Comparison of ENCODE assay signal across 20 cellular contexts in genomic region chr1:157140068-157140588, GRCh38. TPM values are rescaled to one million over a fixed set of nuclear protein-coding genes. Genes with fewer than 3 reads are reported as not detected.
DNase-seq lines count a peak whose midpoint lies in the region; ATAC-seq lines count a peak whose summit lies in the region.
"Had no signal": no experiment of that assay in that cellular context is flagged by ENCODE, and none has a peak within 500 bp of the region (broad histone marks: within the 10 kb centered on the region; RNA-seq: fewer than 3 reads in every experiment).

No MANE protein-coding gene starts in this region.

- no peak overlapping the region for H3K27ac ChIP-seq in mesenchymal stem cell (ENCODE audit: low read length, poor library complexity, severe bottlenecking)
- H3K27ac ChIP-seq in effector memory CD4-positive, alpha-beta T cell (ENCODE audit: insufficient read depth, low read length, poor library complexity, severe bottlenecking): no peak overlapping the region
- H3K27ac ChIP-seq: right atrium auricular region had no signal

- peaks cover 14 to 17% of the 10 kb centered on the region in 2 donors for H3K36me3 Mint-ChIP-seq in activated T-cell treated with anti-CD3 and anti-CD28 coated beads, Interleukin-2, amount 50 U/mL, for 72 hours (ENCODE audit: insufficient read depth in 2 of 2)

- H2BK120ac ChIP-seq in mesenchymal stem cell (ENCODE audit: low read depth, low read length): no peak overlapping the region

- H2BK15ac ChIP-seq in mesenchymal stem cell (ENCODE audit: low read depth, poor library complexity, severe bottlenecking): no peak overlapping the region

- H3K4me3 ChIP-seq in mesenchymal stem cell (ENCODE audit: insufficient read depth in 1 of 2, low read depth in 1 of 2, low read length in 2 of 2): no peak overlapping the region
- H3K4me3 ChIP-seq in effector memory CD4-positive, alpha-beta T cell (ENCODE audit: insufficient read depth, low read depth, low read length, poor library complexity, severe bottlenecking): no peak overlapping the region
- H3K4me3 ChIP-seq: HAP-1, left lung, right atrium auricular region had no signal

- H2BK12ac ChIP-seq in mesenchymal stem cell (ENCODE audit: low read length in 2 of 2): no peak overlapping the region

- no peaks in the 10 kb centered on the region for H3K9me3 ChIP-seq in mesenchymal stem cell (ENCODE audit: control insufficient read depth, low read length)
- H3K9me3 ChIP-seq in effector memory CD4-positive, alpha-beta T cell (ENCODE audit: control insufficient read depth, low read length): no peaks in the 10 kb centered on the region
- H3K9me3 ChIP-seq: HAP-1, left lung, right atrium auricular region had no signal

- no peak overlapping the region for H3K4ac ChIP-seq in mesenchymal stem cell (ENCODE audit: low read depth in 1 of 2, low read length in 2 of 2)

- H3K18ac ChIP-seq in mesenchymal stem cell (ENCODE audit: low read depth in 1 of 2, low read length in 2 of 2): no peak overlapping the region

- H2BK5ac ChIP-seq in mesenchymal stem cell (ENCODE audit: low read depth, low read length, poor library complexity, severe bottlenecking): no peak overlapping the region

- no peak overlapping the region for H2AK5ac ChIP-seq in mesenchymal stem cell (ENCODE audit: low read length, severe bottlenecking)

- H3K27me3 ChIP-seq in mesenchymal stem cell (ENCODE audit: control insufficient read depth in 1 of 2, insufficient read depth in 1 of 2, low read length in 2 of 2): no peaks in the 10 kb centered on the region
- H3K27me3 ChIP-seq in effector memory CD4-positive, alpha-beta T cell (replicated peaks; ENCODE audit: control insufficient read depth, insufficient read depth, low read length, poor library complexity, severe bottlenecking): no peaks in the 10 kb centered on the region
- H3K27me3 ChIP-seq: left lung, right atrium auricular region had no signal

- whole genome bisulfite sequencing in mesenchymal stem cell: 77% methylated on average over 2 of the region's 2 CpGs

- no peaks in the 10 kb centered on the region for H3K9me3 Mint-ChIP-seq in activated T-cell treated with anti-CD3 and anti-CD28 coated beads, Interleukin-2, amount 50 U/mL, for 72 hours
- H3K9me3 Mint-ChIP-seq: activated CD4-positive, alpha-beta T cell treated with anti-CD3 and anti-CD28 coated beads, Interleukin-2, amount 10 ng/mL, durations not matched to agents 7 days and 5 days; activated naive CD8-positive, alpha-beta T cell treated with anti-CD3 and anti-CD28 coated beads, Interleukin-2, amount 10 ng/mL, durations not matched to agents 7 days and 5 days had no signal

- H3K9ac ChIP-seq in mesenchymal stem cell (ENCODE audit: low read length): peak overlapping the region; percentile 96

- DNase-seq in stimulated activated CD4-positive, alpha-beta T cell treated with anti-CD3 and anti-CD28 coated beads, Interleukin-1b, Interleukin-23, amount 100 ng/mL, for 48 hours: peak; percentile 33
- no peak for DNase-seq in stimulated activated CD4-positive, alpha-beta T cell treated with anti-CD3 and anti-CD28 coated beads, Interleukin-4, amount 100 ng/mL, for 1 hour
- peak; percentile 47 to 54 for DNase-seq in activated T-cell treated with anti-CD3 and anti-CD28 coated beads, Interleukin-2, amount 50 U/mL, for 72 hours
- no peak for DNase-seq in mesenchymal stem cell
- DNase-seq in effector memory CD4-positive, alpha-beta T cell: no peak
- DNase-seq: activated CD4-positive, alpha-beta T cell treated with anti-CD3 and anti-CD28 coated beads, Interleukin-2, amount 10 ng/mL, durations not matched to agents 7 days and 5 days; activated naive CD8-positive, alpha-beta T cell treated with anti-CD3 and anti-CD28 coated beads, Interleukin-2, amount 10 ng/mL, durations not matched to agents 7 days and 5 days; left lung; MV-4-11; NCI-H2081 treated with DMSO at 0.1 percent for 48 hours; NCI-H774 had no signal

- H4K8ac ChIP-seq in mesenchymal stem cell (ENCODE audit: low read length): no peak overlapping the region

- peak; percentile 61 to 65 for ATAC-seq in activated T-cell treated with anti-CD3 and anti-CD28 coated beads, Interleukin-2, amount 50 U/mL, for 72 hours (replicated peaks in 1 of 2)
- ATAC-seq in GM19351 (IDR thresholded peaks at IDR 0.05; ENCODE audit: unreplicated experiment): no peak
- ATAC-seq in GM21528 (IDR thresholded peaks at IDR 0.05; ENCODE audit: low FRiP score, unreplicated experiment): no peak
- no peak for ATAC-seq in GM18517 (IDR thresholded peaks at IDR 0.05; ENCODE audit: unreplicated experiment)
- ATAC-seq: left lung had no signal

- no peak overlapping the region for H3K23ac ChIP-seq in mesenchymal stem cell (ENCODE audit: low read length in 2 of 2)

- H3K27me3 Mint-ChIP-seq in activated T-cell treated with anti-CD3 and anti-CD28 coated beads, Interleukin-2, amount 50 U/mL, for 72 hours (ENCODE audit: low read depth): no peaks in the 10 kb centered on the region

- H3K4me2 ChIP-seq in mesenchymal stem cell (ENCODE audit: low read length, poor library complexity, severe bottlenecking): no peak overlapping the region

- H3K14ac ChIP-seq in mesenchymal stem cell (ENCODE audit: low read length in 2 of 2): no peak overlapping the region

- H4K91ac ChIP-seq in mesenchymal stem cell (ENCODE audit: low read length): no peak overlapping the region

- no peak overlapping the region for H2AFZ ChIP-seq in mesenchymal stem cell (ENCODE audit: low read depth, low read length)

- H3K79me1 ChIP-seq in mesenchymal stem cell (replicated peaks; ENCODE audit: low read length, poor library complexity, severe bottlenecking): no peaks in the 10 kb centered on the region

- H3K4me1 ChIP-seq in mesenchymal stem cell (ENCODE audit: control insufficient read depth, insufficient read depth, low read depth, low read length): peaks cover 2% of the 10 kb centered on the region
- peaks cover 26% of the 10 kb centered on the region for H3K4me1 ChIP-seq in effector memory CD4-positive, alpha-beta T cell (ENCODE audit: control insufficient read depth, insufficient read depth, low read length, poor library complexity, severe bottlenecking)

- H3K4me3 Mint-ChIP-seq in activated T-cell treated with anti-CD3 and anti-CD28 coated beads, Interleukin-2, amount 50 U/mL, for 72 hours: peak overlapping the region; percentile 96 to 98

- peak overlapping the region; percentile 84 for H3K27ac Mint-ChIP-seq in activated T-cell treated with anti-CD3 and anti-CD28 coated beads, Interleukin-2, amount 50 U/mL, for 72 hours

- peaks cover 65% of the 10 kb centered on the region for H3K4me1 Mint-ChIP-seq in activated T-cell treated with anti-CD3 and anti-CD28 coated beads, Interleukin-2, amount 50 U/mL, for 72 hours (ENCODE audit: low read depth)

- H3K36me3 ChIP-seq in mesenchymal stem cell (ENCODE audit: control insufficient read depth in 1 of 2, insufficient read depth in 2 of 2, low read depth in 1 of 2, low read length in 2 of 2): peaks cover 4 to 11% of the 10 kb centered on the region in 2 experiments
- H3K36me3 ChIP-seq in effector memory CD4-positive, alpha-beta T cell (ENCODE audit: control insufficient read depth, insufficient read depth, low read length): peaks cover 6% of the 10 kb centered on the region

RNA-seq across cellular contexts. Expression of gene ETV3, which starts 1.9 kb away (rescaled TPM):
- total RNA-seq in activated T-cell treated with anti-CD3 and anti-CD28 coated beads, Interleukin-2, amount 50 U/mL, for 72 hours: 10 to 100 TPM; 33.5 to 48.7 TPM
- polyA plus RNA-seq in mesenchymal stem cell (2013, experiment 1 of 2): 9.1 TPM
- polyA plus RNA-seq in mesenchymal stem cell (2013, experiment 2 of 2): 8.6 TPM

RNA-seq across cellular contexts. Expression of gene ETV3L, which starts 40.5 kb away (rescaled TPM):
- not detected for total RNA-seq in activated T-cell treated with anti-CD3 and anti-CD28 coated beads, Interleukin-2, amount 50 U/mL, for 72 hours
- polyA plus RNA-seq in mesenchymal stem cell (2013, experiment 1 of 2): not detected
- polyA plus RNA-seq in mesenchymal stem cell (2013, experiment 2 of 2): not detected
- total RNA-seq: activated CD4-positive, alpha-beta T cell treated with anti-CD3 and anti-CD28 coated beads, Interleukin-2, amount 10 ng/mL, durations not matched to agents 7 days and 5 days; activated naive CD8-positive, alpha-beta T cell treated with anti-CD3 and anti-CD28 coated beads, Interleukin-2, amount 10 ng/mL, durations not matched to agents 7 days and 5 days; fibroblast of villous mesenchyme; left lung; right atrium auricular region; RPMI7951; T-helper 1 cell treated with Interleukin-12 subunit alpha and Interleukin-12 subunit beta and Interleukin-4 antibody, amounts not matched to agents 30 ng/mL and 1 ng/mL, for 36 hours; urinary bladder had no signal
- polyA plus RNA-seq: urinary bladder had no signal

Comparison
In these comparisons a context has a peak if more than half of its experiments do, and no peak if none do; other contexts are left out.
1. DNase-seq: peak in stimulated activated CD4-positive, alpha-beta T cell treated with anti-CD3 and anti-CD28 coated beads, Interleukin-1b, Interleukin-23, amount 100 ng/mL, for 48 hours (single experiment) and activated T-cell treated with anti-CD3 and anti-CD28 coated beads, Interleukin-2, amount 50 U/mL, for 72 hours (2 of 2); none in stimulated activated CD4-positive, alpha-beta T cell treated with anti-CD3 and anti-CD28 coated beads, Interleukin-4, amount 100 ng/mL, for 1 hour (single experiment), mesenchymal stem cell (single experiment) and effector memory CD4-positive, alpha-beta T cell (0 of 3).
2. ATAC-seq: peak in activated T-cell treated with anti-CD3 and anti-CD28 coated beads, Interleukin-2, amount 50 U/mL, for 72 hours (2 of 2); none in GM19351 (single experiment), GM21528 (single experiment) and GM18517 (single experiment).